ENCODE assay signal across 16 cellular contexts in genomic region chr1:24091971-24092482, GRCh38. TPM values are rescaled to one million over a fixed set of nuclear protein-coding genes. Genes with fewer than 3 reads are reported as not detected.
DNase-seq lines count a peak whose midpoint lies in the region; ATAC-seq and TF ChIP-seq lines count a peak whose summit lies in the region.
"Had no signal": no experiment of that assay in that cellular context is flagged by ENCODE, and none has a peak within 500 bp of the region (broad histone marks: within the 10 kb centered on the region; RNA-seq: fewer than 3 reads in every experiment).

No MANE protein-coding gene starts in this region.

- H3K27ac ChIP-seq in skeletal muscle tissue (ENCODE audit: low read depth, low read length), result peak overlapping the region; percentile 25
- H3K27ac ChIP-seq: Peyer's patch had no signal

- no peak overlapping the region for H3K4me3 Mint-ChIP-seq in activated T-helper 17 cell treated with anti-CD3 and anti-CD28 coated beads, Interleukin-2, amount 50 U/mL, for 72 hours
- H3K4me3 Mint-ChIP-seq: CD8-positive, alpha-beta memory T cell had no signal

- no peak for TF ChIP-seq CTCF in GM13977 (IDR thresholded peaks at IDR 0.05; ENCODE audit: extremely low read depth, insufficient read depth, missing control alignments)

- peaks cover 35 to 47% (median 46%) of the 10 kb centered on the region in 3 donors for H3K4me1 ChIP-seq in skeletal muscle tissue (ENCODE audit: control insufficient read depth in 3 of 3, insufficient read depth in 3 of 3, low read length in 3 of 3)
- H3K4me1 ChIP-seq: Peyer's patch had no signal

- H3K9ac ChIP-seq in skeletal muscle tissue (ENCODE audit: low read depth in 1 of 3, low read length in 3 of 3), result peak overlapping the region in 2 of 3 donors; percentile 61 to 66

- H3K36me3 Mint-ChIP-seq in activated T-helper 17 cell treated with anti-CD3 and anti-CD28 coated beads, Interleukin-2, amount 50 U/mL, for 72 hours (ENCODE audit: low read depth), result no peaks in the 10 kb centered on the region
- H3K36me3 Mint-ChIP-seq: CD8-positive, alpha-beta memory T cell had no signal

- no peaks in the 10 kb centered on the region for H3K9me3 Mint-ChIP-seq in activated T-helper 17 cell treated with anti-CD3 and anti-CD28 coated beads, Interleukin-2, amount 50 U/mL, for 72 hours
- H3K9me3 Mint-ChIP-seq: CD8-positive, alpha-beta memory T cell had no signal

- H3K9me3 ChIP-seq in skeletal muscle tissue (ENCODE audit: control insufficient read depth in 3 of 3, low read length in 3 of 3), result no peaks in the 10 kb centered on the region
- H3K9me3 ChIP-seq: Peyer's patch had no signal

- ATAC-seq in activated T-helper 17 cell treated with anti-CD3 and anti-CD28 coated beads, Interleukin-2, amount 50 U/mL, for 72 hours (replicated peaks), result peak; percentile 52
- ATAC-seq: K562 had no signal

- H3K4me1 Mint-ChIP-seq in activated T-helper 17 cell treated with anti-CD3 and anti-CD28 coated beads, Interleukin-2, amount 50 U/mL, for 72 hours, result no peaks in the 10 kb centered on the region
- H3K4me1 Mint-ChIP-seq: CD8-positive, alpha-beta memory T cell had no signal

- no peaks in the 10 kb centered on the region for H3K27me3 ChIP-seq in H7 (ENCODE audit: control insufficient read depth, insufficient read depth, low read length)
- H3K27me3 ChIP-seq in skeletal muscle tissue (ENCODE audit: control insufficient read depth in 3 of 3, insufficient read depth in 3 of 3, low read length in 3 of 3), result peaks cover 0 to 3% (median 0%) of the 10 kb centered on the region in 3 donors
- H3K27me3 ChIP-seq: Peyer's patch had no signal

- peaks cover 9% of the 10 kb centered on the region for H3K27me3 Mint-ChIP-seq in activated T-helper 17 cell treated with anti-CD3 and anti-CD28 coated beads, Interleukin-2, amount 50 U/mL, for 72 hours

- in situ Hi-C loops in GM13977 (cut with MboI; ENCODE audit: low pct_unique_long_range_greater_than_20kb, low sequenced_read_pairs, unreplicated experiment), result no loop called here

- DNase-seq in activated T-cell treated with anti-CD3 and anti-CD28 coated beads, Interleukin-2, amount 50 U/mL, for 48 hours, result peak; percentile 28 to 48
- DNase-seq in activated T-cell treated with anti-CD3 and anti-CD28 coated beads, Interleukin-2, amount 50 U/mL, for 1 hour, result no peak
- peak; percentile 39 for DNase-seq in H7
- no peak for DNase-seq in NCI-H748 treated with DMSO at 0.1 percent for 48 hours (lab: John Stamatoyannopoulos, UW)
- no peak for DNase-seq in GM13977 (ENCODE audit: low spot score)
- DNase-seq: ACHN; C1 segment of cervical spinal cord; CD8-positive, alpha-beta memory T cell; NCI-H1092 treated with DMSO at 0.1 percent for 48 hours; NCI-H146; NCI-H2029 treated with DMSO at 0.1 percent for 48 hours; NK-92 treated with Interleukin-12 subunit alpha and Interleukin-12 subunit beta, amount 100 ng/mL, for 24 hours had no signal

- no peak overlapping the region for H3K27ac Mint-ChIP-seq in activated T-helper 17 cell treated with anti-CD3 and anti-CD28 coated beads, Interleukin-2, amount 50 U/mL, for 72 hours
- H3K27ac Mint-ChIP-seq: CD8-positive, alpha-beta memory T cell had no signal

- H3K4me3 ChIP-seq in H7 (ENCODE audit: insufficient read depth, low read depth, low read length), result no peak overlapping the region
- H3K4me3 ChIP-seq in skeletal muscle tissue (ENCODE audit: low read length in 3 of 3), result no peak overlapping the region
- H3K4me3 ChIP-seq: K562, Peyer's patch had no signal

- H3K36me3 ChIP-seq in H7 (replicated peaks; ENCODE audit: control insufficient read depth, insufficient read depth, low read length) (no peaks in the 10 kb centered on the region), skeletal muscle tissue (ENCODE audit: control insufficient read depth in 3 of 3, insufficient read depth in 3 of 3, low read length in 3 of 3) (peaks cover 35 to 66% (median 39%) of the 10 kb centered on the region in 3 donors)
- H3K36me3 ChIP-seq: Peyer's patch had no signal

RNA-seq across cellular contexts. Expression of gene MYOM3, which starts 19.9 kb away (rescaled TPM):
- total RNA-seq in H7 (2014; rRNA removed; shearing (Covaris generic)), result 0.03 and 0.11 TPM in 2 replicates
- total RNA-seq in activated T-helper 17 cell treated with anti-CD3 and anti-CD28 coated beads, Interleukin-2, amount 50 U/mL, for 72 hours, result not detected
- total RNA-seq in skeletal muscle tissue, result 340 TPM
- total RNA-seq: CD8-positive, alpha-beta memory T cell; K562 had no signal

RNA-seq across cellular contexts. Expression of gene IL22RA1, which starts 50.9 kb away (rescaled TPM):
- total RNA-seq in H7 (2014; rRNA removed; shearing (Covaris generic)), result 0.10 TPM in 1 of 2 replicates, not detected in the other
- not detected for total RNA-seq in activated T-helper 17 cell treated with anti-CD3 and anti-CD28 coated beads, Interleukin-2, amount 50 U/mL, for 72 hours
- total RNA-seq in skeletal muscle tissue, result not detected
- total RNA-seq: CD8-positive, alpha-beta memory T cell; K562 had no signal

Comparison
In these comparisons a context has a peak if more than half of its experiments do, and no peak if none do; other contexts are left out.
1. DNase-seq: peak in activated T-cell treated with anti-CD3 and anti-CD28 coated beads, Interleukin-2, amount 50 U/mL, for 48 hours (2 of 2) and H7 (single experiment); none in activated T-cell treated with anti-CD3 and anti-CD28 coated beads, Interleukin-2, amount 50 U/mL, for 1 hour (single experiment), NCI-H748 treated with DMSO at 0.1 percent for 48 hours (single experiment) and GM13977 (single experiment).
2. RNA of gene MYOM3, which starts 19.9 kb away (total RNA-seq): 340 TPM in skeletal muscle tissue (single experiment); 0.03 to 0.11 TPM in H7 and not detected in activated T-helper 17 cell treated with anti-CD3 and anti-CD28 coated beads, Interleukin-2, amount 50 U/mL, for 72 hours; every median in the first group is over 100 times any median in the second.